ENCODE assay signal across 21 cellular contexts in genomic region chr10:71613877-71614276, GRCh38.
DNase-seq lines count a peak whose midpoint lies in the region; ATAC-seq, FAIRE-seq and TF ChIP-seq lines count a peak whose summit lies in the region.
"Had no signal": no experiment of that assay in that cellular context is flagged by ENCODE, and none has a peak within 500 bp of the region (broad histone marks: within the 10 kb centered on the region; RNA-seq: fewer than 3 reads in every experiment).

No MANE protein-coding gene starts in this region.

- no peaks in the 10 kb centered on the region for H4K20me1 ChIP-seq in PC-9 (ENCODE audit: insufficient read depth)
- H4K20me1 ChIP-seq in hepatocyte (ENCODE audit: insufficient read depth, poor library complexity, severe bottlenecking) = no peaks in the 10 kb centered on the region
- H4K20me1 ChIP-seq: BLaER1 treated with 17β-estradiol and CSF1 and Interleukin-3, amounts not matched to agents 10 nM and 100 nM had no signal

- peak overlapping the region; percentile 61 for H3K4me2 ChIP-seq in PC-9
- H3K4me2 ChIP-seq in hepatocyte = no peak overlapping the region

- no peak overlapping the region for H3K4me3 Mint-ChIP-seq in immature natural killer cell
- H3K4me3 Mint-ChIP-seq: CD4-positive, alpha-beta memory T cell had no signal

- H3K4me1 ChIP-seq in PC-9 (replicated peaks; ENCODE audit: insufficient read depth) (peaks cover 46% of the 10 kb centered on the region), colonic mucosa (peaks cover 6% of the 10 kb centered on the region), hepatocyte (ENCODE audit: insufficient read depth) (no peaks in the 10 kb centered on the region), small intestine (ENCODE audit: control insufficient read depth in 2 of 2, insufficient read depth in 1 of 2, low read depth in 1 of 2, low read length in 1 of 2) (peaks cover 0 to 1% of the 10 kb centered on the region in 2 donors)

- peaks cover 2 to 5% (median 4%) of the 10 kb centered on the region in 3 donors for H3K27me3 Mint-ChIP-seq in immature natural killer cell (ENCODE audit: low read depth in 3 of 3)

- no peaks in the 10 kb centered on the region for H3K27me3 ChIP-seq in PC-9 (ENCODE audit: insufficient read depth, low read depth)
- no peaks in the 10 kb centered on the region for H3K27me3 ChIP-seq in colonic mucosa
- H3K27me3 ChIP-seq in hepatocyte = no peaks in the 10 kb centered on the region
- no peaks in the 10 kb centered on the region for H3K27me3 ChIP-seq in small intestine (ENCODE audit: control insufficient read depth in 2 of 2, insufficient read depth in 2 of 2, low read length in 2 of 2)
- H3K27me3 ChIP-seq: BLaER1 treated with 17β-estradiol and CSF1 and Interleukin-3, amounts not matched to agents 10 nM and 100 nM had no signal

- H3K4me3 ChIP-seq in PC-9 (no peak overlapping the region), colonic mucosa (no peak overlapping the region), hepatocyte (no peak overlapping the region), small intestine (ENCODE audit: low read depth in 1 of 2, low read length in 2 of 2) (no peak overlapping the region)
- H3K4me3 ChIP-seq: GM12878 had no signal

- peak overlapping the region in 1 of 2 donors; percentile 30 for H3K9ac ChIP-seq in colonic mucosa (ENCODE audit: low read depth in 2 of 2, low read length in 2 of 2)

- no peak for TF ChIP-seq CTCF in PC-9 (conservative IDR thresholded peaks at IDR 0.05)
- no peak for TF ChIP-seq CTCF in colonic mucosa (IDR thresholded peaks at IDR 0.05)
- no peak for TF ChIP-seq CTCF in hepatocyte (IDR thresholded peaks at IDR 0.05; ENCODE audit: poor library complexity)

- no peaks in the 10 kb centered on the region for H3K9me3 Mint-ChIP-seq in immature natural killer cell
- H3K9me3 Mint-ChIP-seq: CD4-positive, alpha-beta memory T cell had no signal

- H3K9me3 ChIP-seq in PC-9 (ENCODE audit: insufficient read depth, low read depth) (peaks cover 7% of the 10 kb centered on the region; the same call in 1 of the 2 replicates), colonic mucosa (no peaks in the 10 kb centered on the region), hepatocyte (ENCODE audit: low read depth) (no peaks in the 10 kb centered on the region), small intestine (ENCODE audit: control insufficient read depth, low read depth) (no peaks in the 10 kb centered on the region)

- POLR2A ChIA-PET in PC-9 (lab: Charles Lee; ENCODE audit: unreplicated experiment) = interaction anchor here (0.5 to 0.6 kb wide), 3 partner anchors 8 to 44 kb away, joined by 3 to 9 read pairs (median 6); no protein-coding TSS in a partner anchor

- no peak overlapping the region for H3K27ac Mint-ChIP-seq in immature natural killer cell

- no peak for ATAC-seq in HG02571 (IDR thresholded peaks at IDR 0.05; ENCODE audit: unreplicated experiment)
- ATAC-seq: GM12878, HepG2 had no signal

- H2AFZ ChIP-seq in PC-9 (no peak overlapping the region), hepatocyte (no peak overlapping the region)

- no TSS peak for BruUV-seq in PC-9 (replicated peaks; lab: Mats Ljungman, UMichigan)

- H3K36me3 ChIP-seq in PC-9 (ENCODE audit: low read depth) = no peaks in the 10 kb centered on the region
- H3K36me3 ChIP-seq in colonic mucosa = no peaks in the 10 kb centered on the region
- H3K36me3 ChIP-seq in hepatocyte (replicated peaks; ENCODE audit: insufficient read depth, low read depth) = no peaks in the 10 kb centered on the region
- H3K36me3 ChIP-seq in small intestine (ENCODE audit: control insufficient read depth in 2 of 2, insufficient read depth in 2 of 2, low read length in 2 of 2) = no peaks in the 10 kb centered on the region
- H3K36me3 ChIP-seq: BLaER1 treated with 17β-estradiol and CSF1 and Interleukin-3, amounts not matched to agents 10 nM and 100 nM had no signal

- no peaks in the 10 kb centered on the region for H3K4me1 Mint-ChIP-seq in immature natural killer cell

- intact Hi-C loops in PC-9 (cut with micrococcal nuclease; ENCODE audit: unreplicated experiment) = loop anchor here (5.0 kb wide), 1 partner anchor 217 kb away; the partner anchor contains the start of gene CDH23
- intact Hi-C loops in colonic mucosa (cut with DNase I) = no loop called here
- intact Hi-C loops in posterior vena cava (cut with DNase I) = loop anchor here in 1 of 2 donors (5.0 kb wide), 1 partner anchor 227 kb away; no protein-coding TSS in a partner anchor

- no peaks in the 10 kb centered on the region for H3K36me3 Mint-ChIP-seq in immature natural killer cell
- H3K36me3 Mint-ChIP-seq: CD4-positive, alpha-beta memory T cell had no signal

- H3K27ac ChIP-seq in PC-9 = peak overlapping the region; percentile 79
- H3K27ac ChIP-seq in colonic mucosa = peak overlapping the region; percentile 47
- peak overlapping the region; percentile 74 for H3K27ac ChIP-seq in hepatocyte
- peak overlapping the region; percentile 74 to 79 for H3K27ac ChIP-seq in small intestine (ENCODE audit: low read depth in 1 of 2, low read length in 1 of 2)
- H3K27ac ChIP-seq: BLaER1 treated with 17β-estradiol and CSF1 and Interleukin-3, amounts not matched to agents 10 nM and 100 nM; HL-60 had no signal

- CTCF ChIA-PET in PC-9 (lab: Charles Lee) = interaction anchor here (0.6 to 0.9 kb wide), 3 partner anchors 9 to 569 kb away, joined by 4 to 6 read pairs (median 5); no protein-coding TSS in a partner anchor

- DNase-seq in PC-9 (no peak), colonic mucosa (no peak), hepatocyte (ENCODE audit: low spot score) (no peak), small intestine (no peak), immature natural killer cell (no peak), posterior vena cava (ENCODE audit: low spot score) (no peak), NCI-H774 (lab: John Stamatoyannopoulos, UW) (no peak)
- DNase-seq: CD4-positive, alpha-beta memory T cell; DND-41; KBM-7; MM.1S; NCI-H1092; NCI-H1436; NCI-H187 treated with DMSO at 0.1 percent for 48 hours; NK-92 treated with Interleukin-12 subunit alpha and Interleukin-12 subunit beta, amount 100 ng/mL, for 24 hours; SHP77 had no signal

- H3F3A ChIP-seq in PC-9 (ENCODE audit: insufficient read depth, low read depth) = peaks cover 17% of the 10 kb centered on the region; the same call in 1 of the 2 replicates

- WGBS in hepatocyte (ENCODE audit: low lambda C conversion rate, missing lambda C conversion rate) = 87% methylated on average over 4 of the region's 4 CpGs
- WGBS in small intestine, 3 donors = 70 to 85% (median 74%) methylated on average over 4 of the region's 4 CpGs

- FAIRE-seq in small intestine (lab: Jason Lieb, UNC) = no peak
- FAIRE-seq: GM12878, HepG2 had no signal

- H3K79me2 ChIP-seq in PC-9 (ENCODE audit: low read depth) = peaks cover 11% of the 10 kb centered on the region
- H3K79me2 ChIP-seq in hepatocyte = no peaks in the 10 kb centered on the region

- no peaks in the 10 kb centered on the region for H3K9me2 ChIP-seq in PC-9 (ENCODE audit: insufficient read depth)
- H3K9me2 ChIP-seq in hepatocyte (replicated peaks; ENCODE audit: insufficient read depth) = no peaks in the 10 kb centered on the region
